Comparison of ENCODE assay signal across 14 cellular contexts in genomic region chr7:137681657-137682562, GRCh38.
A peak's percentile ranks its signal among the peaks of the same experiment; 100 is the strongest.
DNase-seq lines count a peak whose midpoint lies in the region; ATAC-seq and TF ChIP-seq lines count a peak whose summit lies in the region.
"Had no signal": no experiment of that assay in that cellular context is flagged by ENCODE, and none has a peak within 500 bp of the region (broad histone marks: within the 10 kb centered on the region; RNA-seq: fewer than 3 reads in every experiment).

No MANE protein-coding gene starts in this region.

- CTCF ChIA-PET in AG04449 (lab: Yijun Ruan, JAX) (interaction anchor here (0.9 to 1.5 kb wide), 6 partner anchors 10 to 28 kb away, joined by 3 to 5 read pairs (median 4); no protein-coding TSS in a partner anchor), IMR-90 (lab: Yijun Ruan, JAX) (interaction anchor here (0.6 to 1.3 kb wide), 5 partner anchors 11 to 789 kb away, joined by 3 to 4 read pairs (median 3); no protein-coding TSS in a partner anchor)

- H4K20me1 ChIP-seq in IMR-90 (ENCODE audit: insufficient read depth, low read length), result no peaks in the 10 kb centered on the region

- POLR2A ChIA-PET in AG04449 (lab: Yijun Ruan, JAX), result interaction anchor here (0.6 to 2.5 kb wide), 6 partner anchors 10 to 250 kb away, joined by 3 to 16 read pairs (median 6); no protein-coding TSS in a partner anchor
- POLR2A ChIA-PET in IMR-90 (lab: Charles Lee; ENCODE audit: unreplicated experiment), result no interaction called here

- H2AFZ ChIP-seq in IMR-90 (replicated peaks; ENCODE audit: low read length, poor library complexity), result peak overlapping the region; percentile 16

- H3K4me3 ChIP-seq in AG04449 (ENCODE audit: low read depth, low read length) (no peak overlapping the region), IMR-90 (ENCODE audit: insufficient read depth, low read depth, low read length) (no peak overlapping the region), brain microvascular endothelial cell (ENCODE audit: low read depth, low read length) (no peak overlapping the region)
- H3K4me3 ChIP-seq: dorsolateral prefrontal cortex, testis had no signal

- peaks cover 0 to 4% of the 10 kb centered on the region in 2 experiments; a peak in 1 of 4 replicates for H3K79me1 ChIP-seq in IMR-90 (ENCODE audit: low read depth in 1 of 2, low read length in 2 of 2)

- H4K8ac ChIP-seq in IMR-90 (ENCODE audit: low read depth in 2 of 2, low read length in 2 of 2), result peak overlapping the region; percentile 11 to 71; a peak in 3 of 4 replicates

- peak overlapping the region; percentile 22; the same call in 2 of the 3 replicates for H2BK15ac ChIP-seq in IMR-90 (ENCODE audit: low read depth, low read length)

- peak overlapping the region; percentile 60 for H2BK20ac ChIP-seq in IMR-90 (ENCODE audit: low read depth, low read length)

- peak overlapping the region; percentile 57; the same call in 1 of the 2 replicates for H3K18ac ChIP-seq in IMR-90 (ENCODE audit: low read depth, low read length)

- peak overlapping the region; percentile 88 for H4K91ac ChIP-seq in IMR-90 (ENCODE audit: insufficient read depth, low read depth, low read length)

- no peaks in the 10 kb centered on the region for H3K36me3 ChIP-seq in IMR-90 (ENCODE audit: control insufficient read depth, insufficient read depth, low read length)
- H3K36me3 ChIP-seq in brain microvascular endothelial cell (replicated peaks), result no peaks in the 10 kb centered on the region

- H2AK9ac ChIP-seq in IMR-90 (replicated peaks; ENCODE audit: low read depth, low read length, poor library complexity), result no peak overlapping the region

- DNase-seq in AG04449 (ENCODE audit: low read depth, low spot score), result peak; percentile 65
- DNase-seq in IMR-90, result peak; percentile 92
- peak; percentile 83 for DNase-seq in brain microvascular endothelial cell
- peak; percentile 91 for DNase-seq in kidney glomerular epithelial cell (lab: John Stamatoyannopoulos, UW)
- DNase-seq in activated T-cell treated with anti-CD3 and anti-CD28 coated beads, Interleukin-2, amount 50 U/mL, for 48 hours, result no peak
- no peak for DNase-seq in hippocampal formation (lab: John Stamatoyannopoulos, UW)
- DNase-seq: activated CD4-positive, alpha-beta memory T cell treated with anti-CD3 and anti-CD28 coated beads, Interleukin-2, amount 10 ng/mL, durations not matched to agents 7 days and 5 days; activated naive CD4-positive, alpha-beta T cell treated with anti-CD3 and anti-CD28 coated beads, Interleukin-2, amount 10 ng/mL, durations not matched to agents 7 days and 5 days; dorsolateral prefrontal cortex; NCI-H2081 treated with DMSO at 0.1 percent for 48 hours; T-helper 17 cell; testis had no signal

- no peak overlapping the region for H3K9ac ChIP-seq in IMR-90 (ENCODE audit: low read depth, low read length)

- peak overlapping the region; percentile 54; the same call in 1 of the 2 replicates for H2AK5ac ChIP-seq in IMR-90 (ENCODE audit: low read depth, low read length)

- 0% methylated on average over 1 of the region's 7 CpGs; no CpG with 5 or more reads in 1 of the 2 experiments for WGBS in IMR-90 (ENCODE audit: extremely low coverage in 2 of 2, insufficient read length in 1 of 2), 2 experiments

- no peaks in the 10 kb centered on the region for H3K27me3 ChIP-seq in IMR-90 (ENCODE audit: control insufficient read depth, insufficient read depth, low read length)
- no peaks in the 10 kb centered on the region for H3K27me3 ChIP-seq in brain microvascular endothelial cell (replicated peaks)
- H3K27me3 ChIP-seq: dorsolateral prefrontal cortex, testis had no signal

- TF ChIP-seq RAD21 in IMR-90 (IDR thresholded peaks at IDR 0.05; ENCODE audit: low read length), result no peak

- no peak; the same call in 1 of the 2 replicates for TF ChIP-seq POLR2A in IMR-90 (IDR thresholded peaks at IDR 0.05; ENCODE audit: low read depth, low read length)

- no peaks in the 10 kb centered on the region for H3K9me3 ChIP-seq in IMR-90 (ENCODE audit: control insufficient read depth, insufficient read depth, low read length)
- H3K9me3 ChIP-seq: testis had no signal

- peak overlapping the region; percentile 24; the same call in 1 of the 2 replicates for H4K5ac ChIP-seq in IMR-90 (ENCODE audit: low read depth, low read length)

- peak overlapping the region; percentile 61; the same call in 1 of the 2 replicates for H3K23ac ChIP-seq in IMR-90 (ENCODE audit: low read depth, low read length)

- peak overlapping the region; percentile 13 for H3K14ac ChIP-seq in IMR-90 (replicated peaks; ENCODE audit: low read depth, low read length)

- BruUV-seq in IMR-90 (replicated peaks; lab: Mats Ljungman, UMichigan), result no TSS peak

- H3K27ac ChIP-seq in IMR-90 (ENCODE audit: insufficient read depth, low read length) (peak overlapping the region; percentile 43; the same call in 1 of the 2 replicates), brain microvascular endothelial cell (peak overlapping the region; percentile 63)
- H3K27ac ChIP-seq: dorsolateral prefrontal cortex, testis had no signal

- intact Hi-C loops in IMR-90 (cut with micrococcal nuclease), result no loop called here

- peak overlapping the region; percentile 49 for H3K56ac ChIP-seq in IMR-90 (ENCODE audit: extremely low read depth, insufficient read depth, low read length)

- peak overlapping the region; percentile 92 for H2BK120ac ChIP-seq in IMR-90 (ENCODE audit: low read depth, low read length)

- in situ Hi-C loops in IMR-90 (cut with MboI; ENCODE audit: low sequenced_read_pairs), result no loop called here
- in situ Hi-C loops in brain microvascular endothelial cell (cut with HindIII; ENCODE audit: low pct_ligation_motif_present, low sequenced_read_pairs), result no loop called here

- peaks cover 27% of the 10 kb centered on the region for H3K4me1 ChIP-seq in IMR-90 (ENCODE audit: control insufficient read depth, insufficient read depth, low read length)
- H3K4me1 ChIP-seq: testis had no signal

- H3K4me2 ChIP-seq in IMR-90 (ENCODE audit: low read depth, low read length), result peak overlapping the region; percentile 69; the same call in 1 of the 2 replicates

- H2BK5ac ChIP-seq in IMR-90 (ENCODE audit: low read depth, low read length, poor library complexity, severe bottlenecking), result peak overlapping the region; percentile 93

- TF ChIP-seq CTCF in AG04449 (IDR thresholded peaks at IDR 0.05; ENCODE audit: insufficient read depth, low read length, missing control alignments) (no peak), IMR-90 (conservative IDR thresholded peaks at IDR 0.05; ENCODE audit: low read depth, low read length) (no peak), brain microvascular endothelial cell (IDR thresholded peaks at IDR 0.05; ENCODE audit: low read depth, low read length, missing control alignments) (no peak)

- peaks cover 8% of the 10 kb centered on the region; the same call in 1 of the 2 replicates for H3K9me1 ChIP-seq in IMR-90 (ENCODE audit: insufficient read depth, low read length)

- dilution Hi-C loops in IMR-90 (cut with HindIII; ENCODE audit: low sequenced_read_pairs, unreplicated experiment), result no loop called here

- peak overlapping the region; percentile 54 for H3K4ac ChIP-seq in IMR-90 (ENCODE audit: low read depth, low read length)

- ATAC-seq in IMR-90 (ENCODE audit: low read depth), result peak; percentile 78
- no peak for ATAC-seq in HG03342 (IDR thresholded peaks at IDR 0.05; ENCODE audit: unreplicated experiment)
- ATAC-seq in HG02623 (IDR thresholded peaks at IDR 0.05; ENCODE audit: unreplicated experiment), result no peak
- ATAC-seq: T-helper 17 cell had no signal

TF ChIP-seq in IMR-90, 13 proteins besides CTCF, POLR2A, EP300 and RAD21:
- TF ChIP-seq SMC3 (IDR thresholded peaks at IDR 0.05; ENCODE audit: low read depth, low read length) (no peak), CEBPB (IDR thresholded peaks at IDR 0.05; ENCODE audit: low read depth, low read length) (peak; percentile 100), ELK1 (IDR thresholded peaks at IDR 0.05; ENCODE audit: borderline replicate concordance, low read depth, low read length) (no peak), CHD1 (IDR thresholded peaks at IDR 0.05; ENCODE audit: low read depth, low read length) (no peak), MAFK (IDR thresholded peaks at IDR 0.05; ENCODE audit: low read depth, low read length) (no peak), FOS (IDR thresholded peaks at IDR 0.05; ENCODE audit: low read depth, low read length) (peak; percentile 92)
- TF ChIP-seq, protein P1, sequence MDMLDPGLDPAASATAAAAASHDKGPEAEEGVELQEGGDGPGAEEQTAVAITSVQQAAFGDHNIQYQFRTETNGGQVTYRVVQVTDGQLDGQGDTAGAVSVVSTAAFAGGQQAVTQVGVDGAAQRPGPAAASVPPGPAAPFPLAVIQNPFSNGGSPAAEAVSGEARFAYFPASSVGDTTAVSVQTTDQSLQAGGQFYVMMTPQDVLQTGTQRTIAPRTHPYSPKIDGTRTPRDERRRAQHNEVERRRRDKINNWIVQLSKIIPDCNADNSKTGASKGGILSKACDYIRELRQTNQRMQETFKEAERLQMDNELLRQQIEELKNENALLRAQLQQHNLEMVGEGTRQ (IDR thresholded peaks at IDR 0.05; ENCODE audit: low read depth, low read length), result no peak

Comparison
In these comparisons a context has a peak if more than half of its experiments do, and no peak if none do; other contexts are left out.
1. DNase-seq: peak in AG04449 (single experiment), IMR-90 (single experiment), brain microvascular endothelial cell (single experiment) and kidney glomerular epithelial cell (single experiment); none in activated T-cell treated with anti-CD3 and anti-CD28 coated beads, Interleukin-2, amount 50 U/mL, for 48 hours (0 of 2) and hippocampal formation (0 of 2).